8 cellular contexts compared by ENCODE assay signal in the genomic region with DNA sequence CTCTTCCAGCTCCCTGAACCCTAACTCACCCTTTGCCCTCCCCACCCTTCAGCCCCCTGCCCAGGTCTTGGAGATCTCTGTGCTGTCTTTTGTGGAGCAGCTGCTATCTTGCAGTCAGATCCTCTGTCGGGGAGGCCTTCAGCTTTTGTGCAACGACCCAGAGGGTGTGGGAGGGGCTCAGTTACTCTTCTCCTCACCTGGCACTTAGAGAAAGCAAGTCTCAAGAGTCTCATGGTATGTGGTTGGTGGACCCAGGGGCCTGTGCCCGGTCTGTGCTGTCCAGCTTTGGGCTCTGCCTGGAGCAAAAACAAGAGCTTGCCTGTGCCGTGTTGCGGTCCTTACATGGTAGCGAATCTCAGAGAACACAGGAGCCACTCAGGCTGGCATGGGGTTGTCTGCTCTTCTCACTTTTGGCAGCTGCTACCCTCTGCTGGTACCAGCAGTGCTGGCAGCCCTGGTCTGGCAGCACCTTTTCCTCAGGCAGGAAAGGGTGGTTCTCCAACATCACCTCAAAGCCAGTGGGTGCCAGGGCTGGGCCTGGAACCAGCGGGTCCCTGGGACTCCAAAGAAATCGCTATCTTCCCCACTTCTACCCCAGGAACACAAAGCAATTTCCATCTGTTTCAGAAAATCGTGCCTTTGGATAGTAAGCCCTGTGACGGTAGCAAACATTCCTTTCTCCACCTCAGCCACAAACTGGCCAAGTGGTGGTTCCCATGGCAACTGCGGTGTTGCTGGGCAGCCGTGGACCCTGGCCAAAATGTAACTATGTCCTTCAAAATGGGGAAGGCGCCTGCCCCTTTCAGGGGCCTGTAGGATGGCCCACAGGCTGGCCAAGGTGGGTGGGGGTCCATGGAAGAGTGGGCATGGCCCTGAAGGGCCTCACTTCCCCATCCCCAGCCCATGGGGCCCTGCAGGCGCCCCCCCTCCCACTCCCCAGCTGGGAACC.
DNase-seq lines count a peak whose midpoint lies in the region; ATAC-seq and TF ChIP-seq lines count a peak whose summit lies in the region.
"Had no signal": no experiment of that assay in that cellular context is flagged by ENCODE, and none has a peak within 500 bp of the region (broad histone marks: within the 10 kb centered on the region; RNA-seq: fewer than 3 reads in every experiment).

No MANE protein-coding gene starts in this region.

- H3K27ac Mint-ChIP-seq in memory B cell: no peak overlapping the region
- H3K27ac Mint-ChIP-seq: T-helper 1 cell treated with Interleukin-12 subunit alpha and Interleukin-12 subunit beta and Interleukin-4 antibody, amounts not matched to agents 30 μg/mL and 1 μg/mL, for 36 hours had no signal

- H3K36me3 ChIP-seq in SK-N-SH (replicated peaks in 1 of 2; ENCODE audit: control insufficient read depth in 1 of 2, insufficient read depth in 2 of 2, low read length in 1 of 2) (peaks cover 0 to 23% of the 10 kb centered on the region in 2 experiments), tibial artery (no peaks in the 10 kb centered on the region)

- H3K9me3 Mint-ChIP-seq in memory B cell: peaks cover 2% of the 10 kb centered on the region
- H3K9me3 Mint-ChIP-seq: T-helper 1 cell treated with Interleukin-12 subunit alpha and Interleukin-12 subunit beta and Interleukin-4 antibody, amounts not matched to agents 30 μg/mL and 1 μg/mL, for 36 hours had no signal

- H3K4me1 ChIP-seq in SK-N-SH (ENCODE audit: control insufficient read depth in 1 of 2, insufficient read depth in 2 of 2, low read depth in 1 of 2, low read length in 1 of 2) (peaks cover 0 to 18% of the 10 kb centered on the region in 2 experiments; a peak in 3 of 4 replicates), tibial artery (peaks cover 0 to 45% (median 30%) of the 10 kb centered on the region in 4 donors)

- H3K4me1 Mint-ChIP-seq in memory B cell: peaks cover 11% of the 10 kb centered on the region

- H3K27me3 ChIP-seq in SK-N-SH (ENCODE audit: insufficient read depth) (no peaks in the 10 kb centered on the region), tibial artery (no peaks in the 10 kb centered on the region)

- no peak overlapping the region for H2AFZ ChIP-seq in SK-N-SH (ENCODE audit: low read depth)

- DNase-seq in HFF-Myc (ENCODE audit: extremely low read depth, low read depth): peak; percentile 42
- DNase-seq in SK-N-SH: no peak
- DNase-seq in caudate nucleus (lab: John Stamatoyannopoulos, UW): peak in 33 of 61 donors; percentile 5 to 65 (median 22)
- DNase-seq in memory B cell (ENCODE audit: low spot score in 2 of 2): no peak
- DNase-seq in tibial artery: peak; percentile 51 to 89
- no peak for DNase-seq in GM13976 (ENCODE audit: low spot score)

- no peak overlapping the region for H3K9ac ChIP-seq in SK-N-SH

- H3K4me3 ChIP-seq in HFF-Myc (replicated peaks; ENCODE audit: low read depth, low read length): no peak overlapping the region
- H3K4me3 ChIP-seq in SK-N-SH (ENCODE audit: low read depth in 2 of 2, low read length in 1 of 2): no peak overlapping the region
- H3K4me3 ChIP-seq in tibial artery: no peak overlapping the region

- CTCF ChIA-PET in SK-N-SH (lab: Yijun Ruan, JAX): interaction anchor here (1.3 kb wide), 1 partner anchor 83 kb away, joined by 3 read pairs; no protein-coding TSS in a partner anchor

- no peak for TF ChIP-seq EP300 in SK-N-SH (IDR thresholded peaks at IDR 0.05; ENCODE audit: borderline replicate concordance in 1 of 2, low read depth in 1 of 2, low read length in 1 of 2)

- H3F3A ChIP-seq in SK-N-SH (replicated peaks; ENCODE audit: insufficient read depth): peaks cover 9% of the 10 kb centered on the region

- H3K4me2 ChIP-seq in SK-N-SH: peak overlapping the region; percentile 39

- in situ Hi-C loops in GM13976 (cut with MboI; ENCODE audit: low sequenced_read_pairs, unreplicated experiment): no loop called here

- ATAC-seq in memory B cell (ENCODE audit: low read depth) (peak; percentile 44), HG03039 (IDR thresholded peaks at IDR 0.05; ENCODE audit: unreplicated experiment) (no peak)

- no peaks in the 10 kb centered on the region for H4K20me1 ChIP-seq in SK-N-SH (ENCODE audit: insufficient read depth)

- H3K9me3 ChIP-seq in SK-N-SH (0 out of 2 replicates have a peak, but pooled peaks cover 4% of the 10 kb centered on the region), tibial artery (no peaks in the 10 kb centered on the region)

- H3K36me3 Mint-ChIP-seq in memory B cell: peaks cover 10% of the 10 kb centered on the region

- POLR2A ChIA-PET in SK-N-SH (lab: Yijun Ruan, JAX): no interaction called here

- peak overlapping the region in 1 of 2 experiments; percentile 58; a peak in 2 of 4 replicates for H3K27ac ChIP-seq in SK-N-SH (ENCODE audit: low read depth in 2 of 2, low read length in 1 of 2)
- no peak overlapping the region for H3K27ac ChIP-seq in caudate nucleus (ENCODE audit: low read depth, low read length)
- H3K27ac ChIP-seq in tibial artery: peak overlapping the region; percentile 77 to 85

- H3K4me3 Mint-ChIP-seq in memory B cell: no peak overlapping the region
- H3K4me3 Mint-ChIP-seq: T-helper 1 cell treated with Interleukin-12 subunit alpha and Interleukin-12 subunit beta and Interleukin-4 antibody, amounts not matched to agents 30 μg/mL and 1 μg/mL, for 36 hours had no signal

- 31% methylated on average over 12 of the region's 14 CpGs for WGBS in SK-N-SH (ENCODE audit: low lambda C conversion rate)

- H3K27me3 Mint-ChIP-seq in memory B cell: no peaks in the 10 kb centered on the region

- intact Hi-C loops in tibial artery (cut with DNase I; ENCODE audit: low total_unique reads): loop anchor here (2.0 to 10.0 kb wide), 3 partner anchors 43 to 481 kb away; partner anchors contain the start of genes CPSF2, NDUFB1 and RIN3

- no peaks in the 10 kb centered on the region for H3K9me2 ChIP-seq in SK-N-SH

- peak; percentile 41; the same call in 1 of the 2 replicates for TF ChIP-seq RAD21 in SK-N-SH (IDR thresholded peaks at IDR 0.05; ENCODE audit: low read length)

- TF ChIP-seq CTCF in HFF-Myc (IDR thresholded peaks at IDR 0.05; ENCODE audit: low read depth, low read length, missing control alignments) (no peak), SK-N-SH (IDR thresholded peaks at IDR 0.05) (peak; percentile 48), tibial artery (IDR thresholded peaks at IDR 0.05) (peak; percentile 60 to 64), GM13976 (IDR thresholded peaks at IDR 0.05; ENCODE audit: borderline replicate concordance, control extremely low read depth, extremely low read depth, insufficient read depth, missing control alignments) (no peak)

- no peaks in the 10 kb centered on the region for H3K79me2 ChIP-seq in SK-N-SH (ENCODE audit: insufficient read depth)

TF ChIP-seq in SK-N-SH, 30 proteins besides CTCF, POLR2A, EP300 and RAD21 (continues in another document):
- TF ChIP-seq RXRA (IDR thresholded peaks at IDR 0.05; ENCODE audit: borderline replicate concordance, low read depth) (no peak), JUND (IDR thresholded peaks at IDR 0.05) (no peak), TCF12 (IDR thresholded peaks at IDR 0.05) (peak; percentile 23; the same call in 1 of the 2 replicates), PBX3 (IDR thresholded peaks at IDR 0.05) (peak; percentile 33; the same call in 1 of the 2 replicates), IRF3 (IDR thresholded peaks at IDR 0.05; ENCODE audit: low read depth, low read length) (no peak), RCOR1 (IDR thresholded peaks at IDR 0.05; ENCODE audit: low read length) (no peak), YY1 (IDR thresholded peaks at IDR 0.05; ENCODE audit: low read depth) (no peak), NFIC (IDR thresholded peaks at IDR 0.05; ENCODE audit: borderline replicate concordance) (peak; percentile 59; the same call in 1 of the 2 replicates), POLR2AphosphoS5 (IDR thresholded peaks at IDR 0.05; ENCODE audit: low read depth, low read length) (no peak), SMC3 (IDR thresholded peaks at IDR 0.05; ENCODE audit: low read depth, low read length) (peak; percentile 34)
- TF ChIP-seq, protein P1, sequence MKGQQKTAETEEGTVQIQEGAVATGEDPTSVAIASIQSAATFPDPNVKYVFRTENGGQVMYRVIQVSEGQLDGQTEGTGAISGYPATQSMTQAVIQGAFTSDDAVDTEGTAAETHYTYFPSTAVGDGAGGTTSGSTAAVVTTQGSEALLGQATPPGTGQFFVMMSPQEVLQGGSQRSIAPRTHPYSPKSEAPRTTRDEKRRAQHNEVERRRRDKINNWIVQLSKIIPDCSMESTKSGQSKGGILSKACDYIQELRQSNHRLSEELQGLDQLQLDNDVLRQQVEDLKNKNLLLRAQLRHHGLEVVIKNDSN (IDR thresholded peaks at IDR 0.05; ENCODE audit: borderline replicate concordance, low read depth): no peak

Comparison
In these comparisons a context has a peak if more than half of its experiments do, and no peak if none do; other contexts are left out.
1. DNase-seq: peak in HFF-Myc (single experiment), caudate nucleus (33 of 61) and tibial artery (2 of 2); none in SK-N-SH (single experiment), memory B cell (0 of 2) and GM13976 (single experiment).
2. CTCF ChIP-seq: peak in SK-N-SH (single experiment) and tibial artery (2 of 2); none in HFF-Myc (single experiment) and GM13976 (single experiment).